ENCODE assay signal across 19 cellular contexts in genomic region chr3:45632956-45633355, GRCh38.
"Had no signal": no experiment of that assay in that cellular context is flagged by ENCODE, and none has a peak within 500 bp of the region (broad histone marks: within the 10 kb centered on the region; RNA-seq: fewer than 3 reads in every experiment).

No MANE protein-coding gene starts in this region.

- H3K4me3 ChIP-seq: breast epithelium, esophagus squamous epithelium, heart right ventricle, right lobe of liver, smooth muscle cell, upper lobe of right lung had no signal

- H3K27me3 Mint-ChIP-seq: activated CD4-positive, alpha-beta T cell treated with anti-CD3 and anti-CD28 coated beads, Interleukin-2, amount 10 ng/mL, durations not matched to agents 7 days and 5 days; activated naive CD4-positive, alpha-beta T cell treated with anti-CD3 and anti-CD28 coated beads, Interleukin-2, amount 10 ng/mL, durations not matched to agents 7 days and 5 days; activated T-cell treated with anti-CD3 and anti-CD28 coated beads, Interleukin-2, amount 50 U/mL, for 24 hours; dendritic cell treated with granulocyte-macrophage colony-stimulating factor and Interleukin-4, amounts not matched to agents 40 ng/mL and 50 ng/mL, for 4 days; natural killer cell treated with Interleukin-12 subunit alpha and Interleukin-12 subunit beta and Interleukin-15 and Interleukin-18, amount 100 ng/mL, for 72 hours had no signal

- H3K9me3 Mint-ChIP-seq: activated CD4-positive, alpha-beta T cell treated with anti-CD3 and anti-CD28 coated beads, Interleukin-2, amount 10 ng/mL, durations not matched to agents 7 days and 5 days; activated naive CD4-positive, alpha-beta T cell treated with anti-CD3 and anti-CD28 coated beads, Interleukin-2, amount 10 ng/mL, durations not matched to agents 7 days and 5 days; activated T-cell treated with anti-CD3 and anti-CD28 coated beads, Interleukin-2, amount 50 U/mL, for 24 hours; dendritic cell treated with granulocyte-macrophage colony-stimulating factor and Interleukin-4, amounts not matched to agents 40 ng/mL and 50 ng/mL, for 4 days; natural killer cell treated with Interleukin-12 subunit alpha and Interleukin-12 subunit beta and Interleukin-15 and Interleukin-18, amount 100 ng/mL, for 72 hours had no signal

- H2AFZ ChIP-seq: parathyroid adenoma had no signal

- H3K27me3 ChIP-seq: breast epithelium, esophagus squamous epithelium, heart right ventricle, right lobe of liver, upper lobe of right lung had no signal

- H3K27ac Mint-ChIP-seq: activated CD4-positive, alpha-beta T cell treated with anti-CD3 and anti-CD28 coated beads, Interleukin-2, amount 10 ng/mL, durations not matched to agents 7 days and 5 days; activated naive CD4-positive, alpha-beta T cell treated with anti-CD3 and anti-CD28 coated beads, Interleukin-2, amount 10 ng/mL, durations not matched to agents 7 days and 5 days; activated T-cell treated with anti-CD3 and anti-CD28 coated beads, Interleukin-2, amount 50 U/mL, for 24 hours; dendritic cell treated with granulocyte-macrophage colony-stimulating factor and Interleukin-4, amounts not matched to agents 40 ng/mL and 50 ng/mL, for 4 days had no signal

- ATAC-seq: activated CD8-positive, alpha-beta T cell treated with anti-CD3 and anti-CD28 coated beads, Interleukin-2, amount 10 ng/mL, durations not matched to agents 7 days and 5 days; heart right ventricle; natural killer cell treated with Interleukin-12 subunit alpha and Interleukin-12 subunit beta and Interleukin-15 and Interleukin-18, amount 100 ng/mL, for 72 hours; right lobe of liver had no signal

- H3K36me3 Mint-ChIP-seq: natural killer cell treated with Interleukin-12 subunit alpha and Interleukin-12 subunit beta and Interleukin-15 and Interleukin-18, amount 100 ng/mL, for 72 hours had no signal

- H3K9me3 ChIP-seq: breast epithelium, esophagus squamous epithelium, heart right ventricle, right lobe of liver, upper lobe of right lung had no signal

- H3K27ac ChIP-seq: breast epithelium, heart right ventricle, parathyroid adenoma, right lobe of liver had no signal

- H3K9ac ChIP-seq: parathyroid adenoma had no signal

- H3K4me3 Mint-ChIP-seq: activated CD4-positive, alpha-beta T cell treated with anti-CD3 and anti-CD28 coated beads, Interleukin-2, amount 10 ng/mL, durations not matched to agents 7 days and 5 days; activated CD8-positive, alpha-beta T cell treated with anti-CD3 and anti-CD28 coated beads, Interleukin-2, amount 10 ng/mL, durations not matched to agents 7 days and 5 days; activated naive CD4-positive, alpha-beta T cell treated with anti-CD3 and anti-CD28 coated beads, Interleukin-2, amount 10 ng/mL, durations not matched to agents 7 days and 5 days; activated T-cell treated with anti-CD3 and anti-CD28 coated beads, Interleukin-2, amount 50 U/mL, for 24 hours; dendritic cell treated with granulocyte-macrophage colony-stimulating factor and Interleukin-4, amounts not matched to agents 40 ng/mL and 50 ng/mL, for 4 days; natural killer cell treated with Interleukin-12 subunit alpha and Interleukin-12 subunit beta and Interleukin-15 and Interleukin-18, amount 100 ng/mL, for 72 hours had no signal

- H3K36me3 ChIP-seq: breast epithelium had no signal

- DNase-seq: activated CD4-positive, alpha-beta T cell treated with anti-CD3 and anti-CD28 coated beads, Interleukin-2, amount 10 ng/mL, durations not matched to agents 7 days and 5 days; activated CD8-positive, alpha-beta T cell treated with anti-CD3 and anti-CD28 coated beads, Interleukin-2, amount 10 ng/mL, durations not matched to agents 7 days and 5 days; activated effector memory CD4-positive, alpha-beta T cell treated with Interleukin-2 at 50 U/mL for 16 hours; activated naive CD4-positive, alpha-beta T cell treated with anti-CD3 and anti-CD28 coated beads, Interleukin-2, amount 10 ng/mL, durations not matched to agents 7 days and 5 days; activated T-cell treated with anti-CD3 and anti-CD28 coated beads, Interleukin-2, amount 50 U/mL, for 24 hours; cerebellar nuclear complex; effector memory CD4-positive, alpha-beta T cell; esophagus squamous epithelium; heart right ventricle; kidney glomerular epithelial cell; right lobe of liver; stimulated activated CD4-positive, alpha-beta T cell treated with anti-CD3 and anti-CD28 coated beads, Interleukin-4, amount 100 ng/mL, for 1 hour; T-helper 9 cell; upper lobe of right lung had no signal

- H3K4me1 ChIP-seq: breast epithelium, parathyroid adenoma had no signal

- H3K4me2 ChIP-seq: smooth muscle cell had no signal
